Comparison of ENCODE assay signal across 1 cellular context in genomic region chr11:118017631-118018315, GRCh38.
TF ChIP-seq lines count a peak whose summit lies in the region.

No MANE protein-coding gene starts in this region.

TF ChIP-seq in SK-N-SH, 30 proteins besides CTCF, POLR2A, EP300 and RAD21 (continued from another document):
- TF ChIP-seq, protein P1, sequence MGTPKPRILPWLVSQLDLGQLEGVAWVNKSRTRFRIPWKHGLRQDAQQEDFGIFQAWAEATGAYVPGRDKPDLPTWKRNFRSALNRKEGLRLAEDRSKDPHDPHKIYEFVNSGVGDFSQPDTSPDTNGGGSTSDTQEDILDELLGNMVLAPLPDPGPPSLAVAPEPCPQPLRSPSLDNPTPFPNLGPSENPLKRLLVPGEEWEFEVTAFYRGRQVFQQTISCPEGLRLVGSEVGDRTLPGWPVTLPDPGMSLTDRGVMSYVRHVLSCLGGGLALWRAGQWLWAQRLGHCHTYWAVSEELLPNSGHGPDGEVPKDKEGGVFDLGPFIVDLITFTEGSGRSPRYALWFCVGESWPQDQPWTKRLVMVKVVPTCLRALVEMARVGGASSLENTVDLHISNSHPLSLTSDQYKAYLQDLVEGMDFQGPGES (IDR thresholded peaks at IDR 0.05; ENCODE audit: low read depth, low read length): no peak
- no peak for TF ChIP-seq FOXM1 (IDR thresholded peaks at IDR 0.05; ENCODE audit: low read depth)
